ENCODE assay signal across 2 cellular contexts in genomic region chr16:88465387-88465983, GRCh38.
TF ChIP-seq lines count a peak whose summit lies in the region.

No MANE protein-coding gene starts in this region.

TF ChIP-seq in IMR-90, 13 proteins besides CTCF, POLR2A, EP300 and RAD21:
- TF ChIP-seq MAZ (IDR thresholded peaks at IDR 0.05; ENCODE audit: borderline replicate concordance, low read depth, low read length) (no peak), CHD1 (IDR thresholded peaks at IDR 0.05; ENCODE audit: low read depth, low read length) (no peak), NFE2L2 (IDR thresholded peaks at IDR 0.05; ENCODE audit: low read depth, low read length) (no peak), RCOR1 (IDR thresholded peaks at IDR 0.05; ENCODE audit: insufficient replicate concordance, low read length) (no peak), MAFK (IDR thresholded peaks at IDR 0.05; ENCODE audit: low read depth, low read length) (no peak), USF2 (IDR thresholded peaks at IDR 0.05; ENCODE audit: low read depth, low read length) (no peak), MXI1 (IDR thresholded peaks at IDR 0.05; ENCODE audit: borderline replicate concordance, low read depth, low read length) (no peak), BHLHE40 (IDR thresholded peaks at IDR 0.05; ENCODE audit: low read depth, low read length) (no peak), CEBPB (IDR thresholded peaks at IDR 0.05; ENCODE audit: low read depth, low read length) (no peak), FOS (IDR thresholded peaks at IDR 0.05; ENCODE audit: low read depth, low read length) (no peak), SMC3 (IDR thresholded peaks at IDR 0.05; ENCODE audit: low read depth, low read length) (no peak), ELK1 (IDR thresholded peaks at IDR 0.05; ENCODE audit: borderline replicate concordance, low read depth, low read length) (no peak), RFX5 (IDR thresholded peaks at IDR 0.05; ENCODE audit: low read depth, low read length) (no peak)

TF ChIP-seq in GM12878, 131 proteins besides CTCF, POLR2A, EP300 and RAD21:
- TF ChIP-seq YY1 (IDR thresholded peaks at IDR 0.05; ENCODE audit: low read depth, low read length) (no peak), NFIC (IDR thresholded peaks at IDR 0.05; ENCODE audit: low read depth, low read length) (no peak), ZBTB40 (IDR thresholded peaks at IDR 0.05; ENCODE audit: borderline replicate concordance) (no peak), MLLT1 (IDR thresholded peaks at IDR 0.05) (no peak), IRF3 (IDR thresholded peaks at IDR 0.05) (no peak), ATF2 (IDR thresholded peaks at IDR 0.05; ENCODE audit: low read length) (no peak), YBX1 (IDR thresholded peaks at IDR 0.05) (no peak), PAX5 (IDR thresholded peaks at IDR 0.05; ENCODE audit: borderline replicate concordance, low read depth, low read length) (no peak), BRCA1 (IDR thresholded peaks at IDR 0.05; ENCODE audit: low read depth, low read length) (no peak), CBX3 (IDR thresholded peaks at IDR 0.05; ENCODE audit: borderline replicate concordance, low read depth) (no peak), ESRRA (IDR thresholded peaks at IDR 0.05; ENCODE audit: low read length) (no peak), POLR2AphosphoS5 (IDR thresholded peaks at IDR 0.05; ENCODE audit: low read length) (no peak), ZBED1 (IDR thresholded peaks at IDR 0.05; ENCODE audit: borderline replicate concordance) (no peak), USF2 (IDR thresholded peaks at IDR 0.05; ENCODE audit: borderline replicate concordance, low read depth, low read length) (no peak), NR2C1 (IDR thresholded peaks at IDR 0.05) (no peak), RCOR1 (conservative IDR thresholded peaks at IDR 0.05; ENCODE audit: low read depth, low read length) (no peak), SUZ12 (IDR thresholded peaks at IDR 0.05; ENCODE audit: unreplicated experiment) (no peak)
